18 cellular contexts compared by ENCODE assay signal in genomic region chr2:212193066-212193465, GRCh38.
"Had no signal": no experiment of that assay in that cellular context is flagged by ENCODE, and none has a peak within 500 bp of the region (broad histone marks: within the 10 kb centered on the region; RNA-seq: fewer than 3 reads in every experiment).

No MANE protein-coding gene starts in this region.

- ATAC-seq: activated CD4-positive, CD25-positive, alpha-beta regulatory T cell treated with anti-CD3 and anti-CD28 coated beads, Interleukin-2, amount 50 U/mL, for 24 hours; activated T-cell treated with anti-CD3 and anti-CD28 coated beads, Interleukin-2, amount 50 U/mL, for 72 hours; gastroesophageal sphincter; left ventricle myocardium superior; natural killer cell treated with Interleukin-12 subunit alpha and Interleukin-12 subunit beta and Interleukin-15 and Interleukin-18, amount 100 ng/mL, for 72 hours had no signal

- DNase-seq: activated CD4-positive, alpha-beta memory T cell treated with anti-CD3 and anti-CD28 coated beads, Interleukin-2, amount 10 ng/mL, durations not matched to agents 7 days and 5 days; activated CD4-positive, alpha-beta T cell treated with anti-CD3 and anti-CD28 coated beads, Interleukin-2, amount 10 ng/mL, durations not matched to agents 24 days and 14 days; activated effector memory CD4-positive, alpha-beta T cell treated with Interleukin-2 at 50 U/mL for 16 hours; activated naive CD4-positive, alpha-beta T cell treated with anti-CD3 and anti-CD28 coated beads for 36 hours; activated naive CD8-positive, alpha-beta T cell treated with anti-CD3 and anti-CD28 coated beads, Interleukin-2, amount 10 ng/mL, durations not matched to agents 7 days and 5 days; activated T-cell treated with anti-CD3 and anti-CD28 coated beads, Interleukin-2, amount 50 U/mL, for 72 hours; amniotic stem cell; endodermal cell; head of caudate nucleus; left ventricle myocardium superior; midbrain; spleen; stimulated activated CD4-positive, alpha-beta T cell treated with anti-CD3 and anti-CD28 coated beads, Interleukin-4, amount 100 ng/mL, for 1 hour; stimulated activated naive CD4-positive, alpha-beta T cell; testis had no signal
